Comparison of ENCODE assay signal across 24 cellular contexts in genomic region chr19:18710186-18710585, GRCh38.
"Had no signal": no experiment of that assay in that cellular context is flagged by ENCODE, and none has a peak within 500 bp of the region (broad histone marks: within the 10 kb centered on the region; RNA-seq: fewer than 3 reads in every experiment).

No MANE protein-coding gene starts in this region.

- H3K27ac ChIP-seq: body of pancreas had no signal

- H3K27me3 ChIP-seq: adrenal gland, body of pancreas, breast epithelium, MG63 had no signal

- H3K27me3 Mint-ChIP-seq: activated CD8-positive, alpha-beta T cell treated with anti-CD3 and anti-CD28 coated beads for 36 hours; activated naive CD4-positive, alpha-beta T cell treated with anti-CD3 and anti-CD28 coated beads, Interleukin-2, amount 50 U/mL, for 24 hours; activated T-helper 17 cell treated with anti-CD3 and anti-CD28 coated beads, Interleukin-2, amount 50 U/mL, for 72 hours had no signal

- H3K4me1 Mint-ChIP-seq: activated CD4-positive, alpha-beta T cell treated with anti-CD3 and anti-CD28 coated beads, Interleukin-2, amount 10 ng/mL, durations not matched to agents 24 days and 14 days; activated T-helper 17 cell treated with anti-CD3 and anti-CD28 coated beads, Interleukin-2, amount 50 U/mL, for 72 hours had no signal

- DNase-seq: activated CD4-positive, alpha-beta T cell treated with anti-CD3 and anti-CD28 coated beads, Interleukin-2, amount 10 ng/mL, durations not matched to agents 24 days and 14 days; activated CD4-positive, alpha-beta T cell treated with anti-CD3 and anti-CD28 coated beads, Interleukin-2, amount 50 U/mL, for 4 hours; activated CD8-positive, alpha-beta T cell treated with anti-CD3 and anti-CD28 coated beads for 36 hours; activated effector memory CD4-positive, alpha-beta T cell treated with anti-CD3 and anti-CD28 coated beads, Interleukin-2, amount 50 U/mL, for 16 hours; activated naive CD4-positive, alpha-beta T cell; activated T-cell treated with anti-CD3 and anti-CD28 coated beads, Interleukin-2, amount 50 U/mL, for 1 hour; activated T-cell treated with anti-CD3 and anti-CD28 coated beads, Interleukin-2, amount 50 U/mL, for 72 hours; adrenal gland; body of pancreas; Kasumi-1; MG63; NCI-H1048; NCI-H1436 treated with DMSO at 0.1 percent for 48 hours; NCI-H1694 treated with DMSO at 0.1 percent for 48 hours; NCI-H2029; NCI-H345; NCI-H524 treated with DMSO at 0.1 percent for 48 hours; RPMI8226; SHP77 treated with DMSO at 0.1 percent for 48 hours; T1000 had no signal

- H3K36me3 ChIP-seq: adrenal gland, breast epithelium, MG63 had no signal

- H3K4me3 ChIP-seq: adrenal gland, body of pancreas, MG63 had no signal

- ATAC-seq: activated CD8-positive, alpha-beta T cell treated with anti-CD3 and anti-CD28 coated beads for 36 hours; activated T-cell treated with anti-CD3 and anti-CD28 coated beads, Interleukin-2, amount 50 U/mL, for 72 hours; activated T-helper 17 cell treated with anti-CD3 and anti-CD28 coated beads, Interleukin-2, amount 50 U/mL, for 72 hours; body of pancreas; Panc1 had no signal

- H3K9me3 ChIP-seq: adrenal gland, body of pancreas, breast epithelium, MG63 had no signal

- H3K9me3 Mint-ChIP-seq: activated CD4-positive, alpha-beta T cell treated with anti-CD3 and anti-CD28 coated beads, Interleukin-2, amount 10 ng/mL, durations not matched to agents 24 days and 14 days; activated CD8-positive, alpha-beta T cell treated with anti-CD3 and anti-CD28 coated beads for 36 hours; activated naive CD4-positive, alpha-beta T cell treated with anti-CD3 and anti-CD28 coated beads, Interleukin-2, amount 50 U/mL, for 24 hours; activated T-cell treated with anti-CD3 and anti-CD28 coated beads, Interleukin-2, amount 50 U/mL, for 72 hours; activated T-helper 17 cell treated with anti-CD3 and anti-CD28 coated beads, Interleukin-2, amount 50 U/mL, for 72 hours had no signal

- H3K4me1 ChIP-seq: body of pancreas had no signal

- H3K4me3 Mint-ChIP-seq: activated CD4-positive, alpha-beta T cell treated with anti-CD3 and anti-CD28 coated beads, Interleukin-2, amount 10 ng/mL, durations not matched to agents 24 days and 14 days; activated CD8-positive, alpha-beta T cell treated with anti-CD3 and anti-CD28 coated beads for 36 hours; activated naive CD4-positive, alpha-beta T cell treated with anti-CD3 and anti-CD28 coated beads, Interleukin-2, amount 50 U/mL, for 24 hours; activated T-cell treated with anti-CD3 and anti-CD28 coated beads, Interleukin-2, amount 50 U/mL, for 72 hours; activated T-helper 17 cell treated with anti-CD3 and anti-CD28 coated beads, Interleukin-2, amount 50 U/mL, for 72 hours had no signal

- H3K27ac Mint-ChIP-seq: activated CD4-positive, alpha-beta T cell treated with anti-CD3 and anti-CD28 coated beads, Interleukin-2, amount 10 ng/mL, durations not matched to agents 24 days and 14 days; activated CD8-positive, alpha-beta T cell treated with anti-CD3 and anti-CD28 coated beads for 36 hours; activated naive CD4-positive, alpha-beta T cell treated with anti-CD3 and anti-CD28 coated beads, Interleukin-2, amount 50 U/mL, for 24 hours; activated T-cell treated with anti-CD3 and anti-CD28 coated beads, Interleukin-2, amount 50 U/mL, for 72 hours; activated T-helper 17 cell treated with anti-CD3 and anti-CD28 coated beads, Interleukin-2, amount 50 U/mL, for 72 hours had no signal
